Comparison of ENCODE assay signal across 23 cellular contexts in the genomic region with DNA sequence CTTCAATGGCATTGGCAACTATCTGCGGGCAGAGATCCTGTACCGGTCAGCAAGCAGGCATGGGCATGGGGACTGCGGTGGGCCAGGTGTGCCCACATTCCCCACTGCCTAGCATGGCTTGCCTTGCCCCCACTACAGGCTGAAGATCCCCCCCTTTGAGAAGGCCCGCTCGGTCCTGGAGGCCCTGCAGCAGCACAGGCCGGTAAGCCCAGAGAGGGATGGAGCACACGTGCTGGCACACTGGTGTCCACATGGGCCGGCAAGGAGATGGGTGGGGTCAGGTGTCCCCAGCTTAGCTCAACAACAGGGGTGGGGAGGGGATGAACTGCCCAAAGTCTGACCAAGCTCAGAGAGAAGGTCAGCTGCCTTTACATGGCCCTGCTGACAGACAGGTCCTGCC. TPM values are rescaled to one million over a fixed set of nuclear protein-coding genes. Genes with fewer than 3 reads are reported as not detected.
DNase-seq lines count a peak whose midpoint lies in the region; ATAC-seq and TF ChIP-seq lines count a peak whose summit lies in the region.
"Had no signal": no experiment of that assay in that cellular context is flagged by ENCODE, and none has a peak within 500 bp of the region (broad histone marks: within the 10 kb centered on the region; RNA-seq: fewer than 3 reads in every experiment).

No MANE protein-coding gene starts in this region.

- peaks cover 7% of the 10 kb centered on the region for H3F3A ChIP-seq in SK-N-SH (replicated peaks; ENCODE audit: insufficient read depth)

- H2AFZ ChIP-seq in SK-N-SH (ENCODE audit: low read depth), result no peak overlapping the region
- no peak overlapping the region for H2AFZ ChIP-seq in neuronal stem cell (ENCODE audit: low read length)

- no peak for TF ChIP-seq RAD21 in SK-N-SH (IDR thresholded peaks at IDR 0.05; ENCODE audit: low read length)

- H4K91ac ChIP-seq in neuronal stem cell (ENCODE audit: low read depth, low read length, poor library complexity), result no peak overlapping the region

- H3K23ac ChIP-seq in neuronal stem cell (ENCODE audit: low read depth, low read length, poor library complexity) (peak overlapping the region; percentile 44), mesendoderm (ENCODE audit: low read length) (no peak overlapping the region)

- H2BK15ac ChIP-seq in neuronal stem cell (ENCODE audit: low read length) (no peak overlapping the region), mesendoderm (replicated peaks; ENCODE audit: low read depth) (no peak overlapping the region)

- H3K27me3 ChIP-seq in SK-N-SH (ENCODE audit: insufficient read depth) (no peaks in the 10 kb centered on the region), neuronal stem cell (ENCODE audit: control insufficient read depth in 3 of 3, insufficient read depth in 3 of 3, low read depth in 1 of 3, low read length in 3 of 3) (peaks cover 0 to 17% (median 0%) of the 10 kb centered on the region in 3 experiments), mesendoderm (ENCODE audit: insufficient read depth, low read length, poor library complexity) (no peaks in the 10 kb centered on the region)

- H3K4me1 ChIP-seq in SK-N-SH (ENCODE audit: control insufficient read depth in 1 of 2, insufficient read depth in 2 of 2, low read depth in 1 of 2, low read length in 1 of 2) (peaks cover 0 to 7% of the 10 kb centered on the region in 2 experiments; a peak in 1 of 4 replicates), neuronal stem cell (ENCODE audit: control insufficient read depth in 2 of 2, insufficient read depth in 1 of 2, low read depth in 1 of 2, low read length in 2 of 2) (peaks cover 3 to 6% of the 10 kb centered on the region in 2 donors), mesendoderm (ENCODE audit: control insufficient read depth, low read depth, low read length) (no peaks in the 10 kb centered on the region)

- H3K4me2 ChIP-seq in SK-N-SH (no peak overlapping the region), neuronal stem cell (ENCODE audit: insufficient read depth, low read length, poor library complexity, severe bottlenecking) (no peak overlapping the region), mesendoderm (ENCODE audit: low read length) (no peak overlapping the region)

- H3K56ac ChIP-seq in mesendoderm (ENCODE audit: low read length), result no peak overlapping the region

- POLR2A ChIA-PET in SK-N-SH (lab: Yijun Ruan, JAX), result interaction anchor here (0.8 kb wide), 1 partner anchor 16 kb away, joined by 3 read pairs; no protein-coding TSS in a partner anchor

- H2AK5ac ChIP-seq in neuronal stem cell (ENCODE audit: low read depth, low read length) (no peak overlapping the region), mesendoderm (ENCODE audit: low read length) (no peak overlapping the region)

- peak overlapping the region; percentile 40 for H3K14ac ChIP-seq in neuronal stem cell (ENCODE audit: low read length)

- no peak overlapping the region for H4K5ac ChIP-seq in mesendoderm (ENCODE audit: low read length)

- H2BK12ac ChIP-seq in neuronal stem cell (ENCODE audit: low read length), result no peak overlapping the region

- no peak overlapping the region for H3K4ac ChIP-seq in neuronal stem cell (ENCODE audit: low read length)
- no peak overlapping the region for H3K4ac ChIP-seq in mesendoderm (ENCODE audit: low read depth, low read length)

- H2BK5ac ChIP-seq in neuronal stem cell (ENCODE audit: low read length) (no peak overlapping the region), mesendoderm (ENCODE audit: low read length) (no peak overlapping the region)

- DNase-seq in SK-N-SH (peak; percentile 25), immature natural killer cell (no peak), neuronal stem cell (ENCODE audit: low spot score) (no peak), mesendoderm (no peak), GM13976 (ENCODE audit: low spot score) (no peak)
- DNase-seq: Calu3; CD4-positive, alpha-beta memory T cell; DMS53; EL; Kasumi-1; MG63; NCI-H1048; NCI-H1436; NCI-H2029; NCI-H2171; NCI-H526; PC-3; RPMI8226 had no signal

- peaks cover 3% of the 10 kb centered on the region for H3K79me1 ChIP-seq in neuronal stem cell (ENCODE audit: low read depth, low read length)
- H3K79me1 ChIP-seq in mesendoderm (ENCODE audit: low read length), result no peaks in the 10 kb centered on the region

- ATAC-seq in SK-N-SH treated with all-trans-retinoic acid at 6 μM for 48 hours (no peak), HG03175 (IDR thresholded peaks at IDR 0.05; ENCODE audit: unreplicated experiment) (no peak)
- ATAC-seq: GM12878, PC-3 had no signal

- H3K27me3 Mint-ChIP-seq in IgD-negative memory B cell, result no peaks in the 10 kb centered on the region
- H3K27me3 Mint-ChIP-seq in immature natural killer cell (ENCODE audit: low read depth in 3 of 3), result peaks cover 25 to 27% (median 25%) of the 10 kb centered on the region in 3 donors
- H3K27me3 Mint-ChIP-seq: CD4-positive, alpha-beta memory T cell had no signal

- H3K36me3 Mint-ChIP-seq in IgD-negative memory B cell (peaks cover 7% of the 10 kb centered on the region), immature natural killer cell (peaks cover 3 to 10% (median 8%) of the 10 kb centered on the region in 3 donors)

- peaks cover 11 to 18% (median 15%) of the 10 kb centered on the region in 3 donors for H3K4me1 Mint-ChIP-seq in IgD-negative memory B cell
- peaks cover 31 to 41% of the 10 kb centered on the region in 2 donors for H3K4me1 Mint-ChIP-seq in immature natural killer cell

- H4K20me1 ChIP-seq in SK-N-SH (ENCODE audit: insufficient read depth), result no peaks in the 10 kb centered on the region

- H3K9me2 ChIP-seq in SK-N-SH, result no peaks in the 10 kb centered on the region

- 100% methylated on average over 3 of the region's 8 CpGs for WGBS in SK-N-SH (ENCODE audit: low lambda C conversion rate)
- WGBS in neuronal stem cell (ENCODE audit: extremely low coverage in 2 of 2, insufficient read length in 2 of 2, insufficient replicate concordance in 1 of 2), 2 donors, result no CpG with 5 or more reads among the region's 8 CpGs
- no CpG with 5 or more reads among the region's 8 CpGs for WGBS in mesendoderm (ENCODE audit: extremely low coverage, insufficient coverage, low lambda C conversion rate)

- H3K4me3 Mint-ChIP-seq in IgD-negative memory B cell, result no peak overlapping the region
- H3K4me3 Mint-ChIP-seq in immature natural killer cell, result no peak overlapping the region
- H3K4me3 Mint-ChIP-seq: CD4-positive, alpha-beta memory T cell had no signal

- in situ Hi-C loops in GM13976 (cut with MboI; ENCODE audit: low sequenced_read_pairs, unreplicated experiment), result loop anchor here (25.0 kb wide), 1 partner anchor 285 kb away; a partner anchor contains a TSS

- H3K18ac ChIP-seq in neuronal stem cell (ENCODE audit: low read length) (no peak overlapping the region), mesendoderm (ENCODE audit: low read length) (no peak overlapping the region)

- CTCF ChIA-PET in SK-N-SH (lab: Yijun Ruan, JAX), result interaction anchor here (0.5 to 5.4 kb wide), 2 partner anchors 15 to 439 kb away, joined by 3 to 29 read pairs; a partner anchor contains a TSS

- H4K8ac ChIP-seq in neuronal stem cell (ENCODE audit: low read depth, low read length) (no peak overlapping the region), mesendoderm (ENCODE audit: low read depth, low read length) (no peak overlapping the region)

- no peaks in the 10 kb centered on the region for H3K79me2 ChIP-seq in SK-N-SH (ENCODE audit: insufficient read depth)
- no peaks in the 10 kb centered on the region for H3K79me2 ChIP-seq in mesendoderm (ENCODE audit: control insufficient read depth, insufficient read depth, low read length)

- H3K36me3 ChIP-seq in SK-N-SH (replicated peaks in 1 of 2; ENCODE audit: control insufficient read depth in 1 of 2, insufficient read depth in 2 of 2, low read length in 1 of 2), result peaks cover 0 to 19% of the 10 kb centered on the region in 2 experiments
- peaks cover 12 to 21% of the 10 kb centered on the region in 2 donors for H3K36me3 ChIP-seq in neuronal stem cell (replicated peaks in 1 of 2; ENCODE audit: control insufficient read depth in 2 of 2, insufficient read depth in 2 of 2, low read length in 2 of 2)
- H3K36me3 ChIP-seq in mesendoderm (ENCODE audit: control insufficient read depth, insufficient read depth, low read length), result no peaks in the 10 kb centered on the region

- no peak overlapping the region for H3K27ac ChIP-seq in SK-N-SH (ENCODE audit: low read depth in 2 of 2, low read length in 1 of 2)
- H3K27ac ChIP-seq in neuronal stem cell (replicated peaks; ENCODE audit: low read length), result no peak overlapping the region
- no peak overlapping the region for H3K27ac ChIP-seq in mesendoderm (ENCODE audit: low read depth, low read length)
- H3K27ac ChIP-seq: 22Rv1 had no signal

- H3K4me3 ChIP-seq in SK-N-SH (ENCODE audit: low read depth in 2 of 2, low read length in 1 of 2) (no peak overlapping the region), neuronal stem cell (ENCODE audit: low read length in 2 of 2) (no peak overlapping the region), mesendoderm (ENCODE audit: low read length) (no peak overlapping the region)
- H3K4me3 ChIP-seq: GM12878, MG63 had no signal

- no peak overlapping the region for H2BK120ac ChIP-seq in neuronal stem cell (ENCODE audit: low read depth, low read length)
- no peak overlapping the region for H2BK120ac ChIP-seq in mesendoderm (ENCODE audit: low read depth, low read length)

- TF ChIP-seq EP300 in SK-N-SH (IDR thresholded peaks at IDR 0.05; ENCODE audit: borderline replicate concordance in 1 of 2, low read depth in 1 of 2, low read length in 1 of 2), result no peak

- H3K9ac ChIP-seq in SK-N-SH (no peak overlapping the region), neuronal stem cell (ENCODE audit: low read depth, low read length, poor library complexity) (peak overlapping the region; percentile 51), mesendoderm (ENCODE audit: low read length) (no peak overlapping the region)

- H3K9me3 ChIP-seq in SK-N-SH (no peaks in the 10 kb centered on the region), neuronal stem cell (replicated peaks in 1 of 2; ENCODE audit: control insufficient read depth in 2 of 2, insufficient read depth in 1 of 2, low read depth in 1 of 2, low read length in 2 of 2) (peaks cover 0 to 3% of the 10 kb centered on the region in 2 donors)
- H3K9me3 ChIP-seq: MG63 had no signal

- peak overlapping the region; percentile 80 to 99 (median 97) for H3K27ac Mint-ChIP-seq in IgD-negative memory B cell
- peak overlapping the region; percentile 85 to 100 (median 100) for H3K27ac Mint-ChIP-seq in immature natural killer cell

- H3K9me3 Mint-ChIP-seq in IgD-negative memory B cell (peaks cover 0 to 10% (median 0%) of the 10 kb centered on the region in 3 donors), immature natural killer cell (peaks cover 6 to 13% (median 8%) of the 10 kb centered on the region in 6 donors)

- no peak for TF ChIP-seq CTCF in SK-N-SH (IDR thresholded peaks at IDR 0.05)
- TF ChIP-seq CTCF in GM13976 (IDR thresholded peaks at IDR 0.05; ENCODE audit: borderline replicate concordance, control extremely low read depth, extremely low read depth, insufficient read depth, missing control alignments), result no peak

RNA-seq across cellular contexts. Expression of a gene that starts 5.3 kb away (rescaled TPM):
- polyA plus RNA-seq in SK-N-SH (2012; rRNA removed) (11.4 and 12.0 TPM in 2 replicates), IgD-negative memory B cell (16.0 TPM), immature natural killer cell (10 to 100 TPM; 20.7 to 23.8 (median 22.4) TPM)
- 2.1 and 2.8 TPM in 2 replicates for polyA plus RNA-seq in SK-N-SH (2012; cell fraction: cytosol; rRNA removed)
- 75.4 and 115 TPM in 2 replicates for polyA plus RNA-seq in SK-N-SH (2012; cell fraction: nucleus; rRNA removed)
- 9.7 TPM for polyA plus RNA-seq in neuronal stem cell (2013, experiment 1 of 2)
- polyA plus RNA-seq in neuronal stem cell (2013, experiment 2 of 2), result 8.4 TPM
- 1.5 TPM for polyA plus RNA-seq in mesendoderm (2013, experiment 1 of 2)
- 2.2 TPM for polyA plus RNA-seq in mesendoderm (2013, experiment 2 of 2)

RNA-seq across cellular contexts. Expression of a gene that starts 16.2 kb away (rescaled TPM):
- polyA plus RNA-seq in SK-N-SH (2012; rRNA removed) (132 and 169 TPM in 2 replicates), IgD-negative memory B cell (13.2 TPM), immature natural killer cell (10 to 100 TPM; 25.6 to 50.8 (median 30.1) TPM)
- polyA plus RNA-seq in SK-N-SH (2012; cell fraction: cytosol; rRNA removed), result 8.8 and 16.5 TPM in 2 replicates
- 1,319 and 1,662 TPM in 2 replicates for polyA plus RNA-seq in SK-N-SH (2012; cell fraction: nucleus; rRNA removed)
- 55.9 TPM for polyA plus RNA-seq in neuronal stem cell (2013, experiment 1 of 2)
- 51.3 TPM for polyA plus RNA-seq in neuronal stem cell (2013, experiment 2 of 2)
- polyA plus RNA-seq in mesendoderm (2013, experiment 1 of 2), result 29.6 TPM
- polyA plus RNA-seq in mesendoderm (2013, experiment 2 of 2), result 27.8 TPM

RNA-seq across cellular contexts. Expression of a gene that starts 16.3 kb away (rescaled TPM):
- polyA plus RNA-seq in SK-N-SH (2012; rRNA removed) (197 and 223 TPM in 2 replicates), IgD-negative memory B cell (36.2 TPM), immature natural killer cell (100 to 1,000 TPM in 1 of 3 donors, 10 to 100 TPM in 2; 83.4 to 103 (median 94.4) TPM)
- 103 and 144 TPM in 2 replicates for polyA plus RNA-seq in SK-N-SH (2012; cell fraction: cytosol; rRNA removed)
- 286 and 334 TPM in 2 replicates for polyA plus RNA-seq in SK-N-SH (2012; cell fraction: nucleus; rRNA removed)
- 54.6 TPM for polyA plus RNA-seq in neuronal stem cell (2013, experiment 1 of 2)
- 57.9 TPM for polyA plus RNA-seq in neuronal stem cell (2013, experiment 2 of 2)
- 112 TPM for polyA plus RNA-seq in mesendoderm (2013, experiment 1 of 2)
- polyA plus RNA-seq in mesendoderm (2013, experiment 2 of 2), result 113 TPM
